In the genomic region with DNA sequence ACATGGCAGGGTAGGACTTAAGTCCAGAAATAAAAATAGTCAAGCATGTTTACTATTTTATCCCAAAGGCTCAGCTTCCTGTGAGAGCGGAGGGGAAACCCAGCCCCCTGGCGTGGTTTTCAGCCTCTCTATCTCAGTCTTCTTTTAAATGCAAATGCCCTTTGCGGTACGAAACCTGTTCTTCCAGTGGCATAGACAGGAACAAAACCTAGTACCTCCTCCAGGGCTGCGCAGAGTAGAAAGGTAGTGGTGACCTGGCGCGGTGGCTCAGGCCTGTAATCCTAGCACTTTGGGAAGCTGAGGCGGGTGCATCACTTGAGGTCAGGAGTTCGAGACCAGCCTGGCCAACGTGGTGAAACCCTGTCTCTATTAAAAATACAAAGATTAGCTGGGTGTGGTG, we compare ENCODE assay signal across 18 cellular contexts.
DNase-seq lines count a peak whose midpoint lies in the region; ATAC-seq and TF ChIP-seq lines count a peak whose summit lies in the region.
"Had no signal": no experiment of that assay in that cellular context is flagged by ENCODE, and none has a peak within 500 bp of the region (broad histone marks: within the 10 kb centered on the region; RNA-seq: fewer than 3 reads in every experiment).

No MANE protein-coding gene starts in this region.

- no peaks in the 10 kb centered on the region for H3K36me3 ChIP-seq in H7 (replicated peaks; ENCODE audit: control insufficient read depth, insufficient read depth, low read length)
- H3K36me3 ChIP-seq: BLaER1 treated with 17β-estradiol and CSF1 and Interleukin-3, amounts not matched to agents 10 nM and 100 nM; HAP-1 had no signal

- no peaks in the 10 kb centered on the region for H3K27me3 ChIP-seq in H7 (ENCODE audit: control insufficient read depth, insufficient read depth, low read length)
- H3K27me3 ChIP-seq: BLaER1 treated with 17β-estradiol and CSF1 and Interleukin-3, amounts not matched to agents 10 nM and 100 nM had no signal

- no peak overlapping the region for H3K4me3 ChIP-seq in H7 (ENCODE audit: insufficient read depth, low read depth, low read length)
- H3K4me3 ChIP-seq: BLaER1 treated with 17β-estradiol and CSF1 and Interleukin-3, amounts not matched to agents 10 nM and 100 nM; GM23248; HAP-1 had no signal

- ATAC-seq in WTC11 (peak; percentile 85), GM18867 (IDR thresholded peaks at IDR 0.05; ENCODE audit: unreplicated experiment) (no peak), GM18502 (IDR thresholded peaks at IDR 0.05; ENCODE audit: poor library complexity, unreplicated experiment) (no peak)
- ATAC-seq: CD8-positive, alpha-beta T cell; HepG2 had no signal

- H3K4me1 Mint-ChIP-seq in WTC11 = peaks cover 11% of the 10 kb centered on the region
- H3K4me1 Mint-ChIP-seq: B cell, IgD-negative memory B cell had no signal

- peak; percentile 27 for DNase-seq in H7
- peak; percentile 13 for DNase-seq in WTC11 (ENCODE audit: low spot score)
- peak; percentile 29 for DNase-seq in iPS-NIHi11 (ENCODE audit: low spot score)
- no peak for DNase-seq in stimulated activated CD4-positive, alpha-beta T cell treated with anti-CD3 and anti-CD28 coated beads, Interleukin-15, amount 100 ng/mL, for 24 hours
- DNase-seq in germinal center (ENCODE audit: low spot score) = no peak
- DNase-seq: CD8-positive, alpha-beta T cell; COR-L47; DMS 273 treated with DMSO at 0.1 percent for 48 hours; GDM1; KBM-7 had no signal

- H3K9me3 Mint-ChIP-seq in WTC11 = peaks cover 20% of the 10 kb centered on the region

- no peak overlapping the region for H3K27ac Mint-ChIP-seq in WTC11
- H3K27ac Mint-ChIP-seq: B cell; CD8-positive, alpha-beta T cell; IgD-negative memory B cell had no signal

- CTCF ChIA-PET in WTC11 (lab: Charles Lee) = no interaction called here

- no peak for TF ChIP-seq CTCF in WTC11 (IDR thresholded peaks at IDR 0.05)

- POLR2A ChIA-PET in WTC11 (lab: Charles Lee) = no interaction called here

- H3K36me3 Mint-ChIP-seq in WTC11 = peaks cover 13% of the 10 kb centered on the region
- H3K36me3 Mint-ChIP-seq: CD8-positive, alpha-beta T cell; IgD-negative memory B cell had no signal

- H3K4me3 Mint-ChIP-seq in WTC11 = no peak overlapping the region
- H3K4me3 Mint-ChIP-seq: B cell; CD8-positive, alpha-beta T cell; IgD-negative memory B cell had no signal

- no peaks in the 10 kb centered on the region for H3K27me3 Mint-ChIP-seq in WTC11 (ENCODE audit: low read depth)
- H3K27me3 Mint-ChIP-seq: B cell, IgD-negative memory B cell had no signal

TF ChIP-seq in WTC11, 78 proteins besides CTCF, POLR2A, EP300 and RAD21:
- TF ChIP-seq ZBTB21 (CRISPR knock-in tag; IDR thresholded peaks at IDR 0.05; ENCODE audit: borderline replicate concordance) (no peak), RELA (CRISPR knock-in tag; IDR thresholded peaks at IDR 0.05; ENCODE audit: borderline replicate concordance) (no peak)
- TF ChIP-seq, protein P1, sequence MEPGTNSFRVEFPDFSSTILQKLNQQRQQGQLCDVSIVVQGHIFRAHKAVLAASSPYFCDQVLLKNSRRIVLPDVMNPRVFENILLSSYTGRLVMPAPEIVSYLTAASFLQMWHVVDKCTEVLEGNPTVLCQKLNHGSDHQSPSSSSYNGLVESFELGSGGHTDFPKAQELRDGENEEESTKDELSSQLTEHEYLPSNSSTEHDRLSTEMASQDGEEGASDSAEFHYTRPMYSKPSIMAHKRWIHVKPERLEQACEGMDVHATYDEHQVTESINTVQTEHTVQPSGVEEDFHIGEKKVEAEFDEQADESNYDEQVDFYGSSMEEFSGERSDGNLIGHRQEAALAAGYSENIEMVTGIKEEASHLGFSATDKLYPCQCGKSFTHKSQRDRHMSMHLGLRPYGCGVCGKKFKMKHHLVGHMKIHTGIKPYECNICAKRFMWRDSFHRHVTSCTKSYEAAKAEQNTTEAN (CRISPR knock-in tag; IDR thresholded peaks at IDR 0.05) = no peak
TF ChIP-seq in WTC11: peak in this region for 0.

Comparison
In these comparisons a context has a peak if more than half of its experiments do, and no peak if none do; other contexts are left out.
1. DNase-seq: peak in H7 (single experiment), WTC11 (single experiment) and iPS-NIHi11 (single experiment); none in stimulated activated CD4-positive, alpha-beta T cell treated with anti-CD3 and anti-CD28 coated beads, Interleukin-15, amount 100 ng/mL, for 24 hours (single experiment) and germinal center (single experiment).